1 cellular context compared by ENCODE assay signal in the genomic region with DNA sequence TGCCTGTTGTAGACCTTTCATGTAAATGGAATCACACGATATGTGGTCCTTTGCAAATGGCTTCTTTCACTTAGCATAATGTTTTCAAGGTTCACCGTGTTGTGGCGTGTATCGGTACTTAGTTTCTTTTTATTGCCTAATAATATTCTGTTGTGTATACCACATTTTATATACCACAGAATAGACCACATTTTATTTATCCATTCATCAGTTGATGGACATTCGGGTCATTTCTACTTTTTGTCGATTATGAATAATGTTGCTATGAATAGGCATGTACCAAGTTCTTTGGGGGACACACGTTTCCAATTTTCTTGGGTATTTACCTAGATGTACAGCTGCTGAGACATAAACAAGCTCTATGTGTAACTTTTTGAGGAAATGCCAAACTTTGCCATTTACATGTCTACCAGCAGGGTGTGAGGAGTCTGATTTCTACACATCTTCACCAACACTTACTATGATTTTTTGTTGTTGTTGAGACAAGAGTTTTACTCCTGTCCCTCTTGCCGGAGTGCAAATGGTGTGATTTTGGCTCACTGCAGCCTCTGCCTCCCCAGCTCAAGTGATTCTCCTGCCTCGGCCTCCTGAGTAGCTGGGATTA.
TF ChIP-seq lines count a peak whose summit lies in the region.

No MANE protein-coding gene starts in this region.

TF ChIP-seq in H1, 55 proteins besides CTCF, POLR2A, EP300 and RAD21 (continued from another document):
- no peak for TF ChIP-seq POLR2AphosphoS5 (IDR thresholded peaks at IDR 0.05; ENCODE audit: low read depth, low read length)
- TF ChIP-seq JUN (IDR thresholded peaks at IDR 0.05; ENCODE audit: low read depth, low read length), result no peak
- TF ChIP-seq TAF7 (optimal IDR thresholded peaks at IDR 0.05; ENCODE audit: borderline replicate concordance, low read depth, low read length), result no peak
- no peak for TF ChIP-seq KDM4A (IDR thresholded peaks at IDR 0.05; ENCODE audit: low read depth, low read length, severe bottlenecking)
- TF ChIP-seq ASH2L (IDR thresholded peaks at IDR 0.05; ENCODE audit: low read length), result no peak
- TF ChIP-seq SIX5 (IDR thresholded peaks at IDR 0.05; ENCODE audit: low read depth, low read length), result no peak
- TF ChIP-seq KDM1A (IDR thresholded peaks at IDR 0.05; ENCODE audit: borderline replicate concordance, low read length), result no peak
- TF ChIP-seq RNF2 (IDR thresholded peaks at IDR 0.05; ENCODE audit: borderline replicate concordance, low read depth, low read length, missing control alignments, poor library complexity, severe bottlenecking), result no peak
- TF ChIP-seq JUND (IDR thresholded peaks at IDR 0.05; ENCODE audit: low read length), result no peak
